39 cellular contexts compared by ENCODE assay signal in genomic region chr17:14750866-14751265, GRCh38.
"Had no signal": no experiment of that assay in that cellular context is flagged by ENCODE, and none has a peak within 500 bp of the region (broad histone marks: within the 10 kb centered on the region; RNA-seq: fewer than 3 reads in every experiment).

No MANE protein-coding gene starts in this region.

- H3K4me3 Mint-ChIP-seq: activated naive CD4-positive, alpha-beta T cell treated with anti-CD3 and anti-CD28 coated beads for 36 hours; activated naive CD4-positive, alpha-beta T cell treated with anti-CD3 and anti-CD28 coated beads, Interleukin-2, amount 10 ng/mL, durations not matched to agents 7 days and 5 days; activated naive CD4-positive, alpha-beta T cell treated with anti-CD3 and anti-CD28 coated beads, Interleukin-2, amount 50 U/mL, for 24 hours; activated naive CD8-positive, alpha-beta T cell; activated naive CD8-positive, alpha-beta T cell treated with anti-CD3 and anti-CD28 coated beads for 36 hours; activated naive CD8-positive, alpha-beta T cell treated with anti-CD3 and anti-CD28 coated beads, Interleukin-2, amount 10 ng/mL, durations not matched to agents 7 days and 5 days; activated naive CD8-positive, alpha-beta T cell treated with anti-CD3 and anti-CD28 coated beads, Interleukin-2, amount 50 U/mL, for 24 hours; activated T-cell treated with anti-CD3 and anti-CD28 coated beads, Interleukin-2, amount 50 U/mL, for 24 hours; activated T-cell treated with anti-CD3 and anti-CD28 coated beads, Interleukin-2, amount 50 U/mL, for 4 hours; activated T-cell treated with anti-CD3 and anti-CD28 coated beads, Interleukin-2, amount 50 U/mL, for 72 hours; activated T-helper 1 cell treated with anti-CD3 and anti-CD28 coated beads, Interleukin-12 subunit alpha, Interleukin-12 subunit beta, Interleukin-2, Interleukin-4 antibody, amounts not matched to agents 30 ng/mL and 10 ng/mL and 1 ng/mL, durations not matched to agents 14 hours and 24 hours and 36 hours; activated T-helper 17 cell treated with anti-CD3 and anti-CD28 coated beads, Interleukin-2, amount 50 U/mL, for 72 hours; brain; central memory CD8-positive, alpha-beta T cell had no signal

- H3K4me1 ChIP-seq: adrenal gland, ascending aorta, body of pancreas, breast epithelium had no signal

- H3K9me3 Mint-ChIP-seq: activated naive CD4-positive, alpha-beta T cell treated with anti-CD3 and anti-CD28 coated beads for 36 hours; activated naive CD4-positive, alpha-beta T cell treated with anti-CD3 and anti-CD28 coated beads, Interleukin-2, amount 10 ng/mL, durations not matched to agents 7 days and 5 days; activated naive CD4-positive, alpha-beta T cell treated with anti-CD3 and anti-CD28 coated beads, Interleukin-2, amount 50 U/mL, for 24 hours; activated naive CD4-positive, alpha-beta T cell treated with anti-CD3 and anti-CD28 coated beads, Interleukin-2, amount 50 U/mL, for 72 hours; activated naive CD8-positive, alpha-beta T cell treated with anti-CD3 and anti-CD28 coated beads for 36 hours; activated naive CD8-positive, alpha-beta T cell treated with anti-CD3 and anti-CD28 coated beads, Interleukin-2, amount 50 U/mL, for 24 hours; activated T-cell treated with anti-CD3 and anti-CD28 coated beads, Interleukin-2, amount 50 U/mL, for 24 hours; activated T-cell treated with anti-CD3 and anti-CD28 coated beads, Interleukin-2, amount 50 U/mL, for 4 hours; activated T-cell treated with anti-CD3 and anti-CD28 coated beads, Interleukin-2, amount 50 U/mL, for 72 hours; activated T-helper 1 cell treated with anti-CD3 and anti-CD28 coated beads, Interleukin-12 subunit alpha, Interleukin-12 subunit beta, Interleukin-2, Interleukin-4 antibody, amounts not matched to agents 30 ng/mL and 10 ng/mL and 1 ng/mL, durations not matched to agents 14 hours and 24 hours and 36 hours; activated T-helper 17 cell treated with anti-CD3 and anti-CD28 coated beads, Interleukin-2, amount 50 U/mL, for 72 hours; activated T-helper 2 cell treated with anti-CD3 and anti-CD28 coated beads, Interferon-gamma antibody, Interleukin-2, Interleukin-4, amounts not matched to agents 10 μg/mL and 5 μg/mL and 100 μg/mL, durations not matched to agents 14 hours and 24 hours and 36 hours; central memory CD8-positive, alpha-beta T cell had no signal

- H3K36me3 ChIP-seq: adrenal gland, ascending aorta, brain microvascular endothelial cell, breast epithelium, cardiac muscle cell had no signal

- H3K4me1 Mint-ChIP-seq: activated naive CD4-positive, alpha-beta T cell treated with anti-CD3 and anti-CD28 coated beads, Interleukin-2, amount 10 ng/mL, durations not matched to agents 7 days and 5 days; activated naive CD4-positive, alpha-beta T cell treated with anti-CD3 and anti-CD28 coated beads, Interleukin-2, amount 50 U/mL, for 24 hours; activated T-helper 17 cell treated with anti-CD3 and anti-CD28 coated beads, Interleukin-2, amount 50 U/mL, for 72 hours; brain; central memory CD8-positive, alpha-beta T cell had no signal

- H3K4me3 ChIP-seq: adrenal gland, ascending aorta, body of pancreas, breast epithelium, cardiac muscle cell had no signal

- H3K27ac Mint-ChIP-seq: activated naive CD4-positive, alpha-beta T cell treated with anti-CD3 and anti-CD28 coated beads for 36 hours; activated naive CD4-positive, alpha-beta T cell treated with anti-CD3 and anti-CD28 coated beads, Interleukin-2, amount 10 ng/mL, durations not matched to agents 7 days and 5 days; activated naive CD4-positive, alpha-beta T cell treated with anti-CD3 and anti-CD28 coated beads, Interleukin-2, amount 50 U/mL, for 24 hours; activated naive CD4-positive, alpha-beta T cell treated with anti-CD3 and anti-CD28 coated beads, Interleukin-2, amount 50 U/mL, for 72 hours; activated naive CD8-positive, alpha-beta T cell; activated naive CD8-positive, alpha-beta T cell treated with anti-CD3 and anti-CD28 coated beads for 36 hours; activated naive CD8-positive, alpha-beta T cell treated with anti-CD3 and anti-CD28 coated beads, Interleukin-2, amount 10 ng/mL, durations not matched to agents 7 days and 5 days; activated naive CD8-positive, alpha-beta T cell treated with anti-CD3 and anti-CD28 coated beads, Interleukin-2, amount 50 U/mL, for 24 hours; activated T-cell treated with anti-CD3 and anti-CD28 coated beads, Interleukin-2, amount 50 U/mL, for 24 hours; activated T-cell treated with anti-CD3 and anti-CD28 coated beads, Interleukin-2, amount 50 U/mL, for 72 hours; activated T-helper 1 cell treated with anti-CD3 and anti-CD28 coated beads, Interleukin-12 subunit alpha, Interleukin-12 subunit beta, Interleukin-2, Interleukin-4 antibody, amounts not matched to agents 30 ng/mL and 10 ng/mL and 1 ng/mL, durations not matched to agents 14 hours and 24 hours and 36 hours; activated T-helper 17 cell treated with anti-CD3 and anti-CD28 coated beads, Interleukin-2, amount 50 U/mL, for 72 hours; activated T-helper 2 cell treated with anti-CD3 and anti-CD28 coated beads, Interferon-gamma antibody, Interleukin-2, Interleukin-4, amounts not matched to agents 10 μg/mL and 5 μg/mL and 100 μg/mL, durations not matched to agents 14 hours and 24 hours and 36 hours; brain had no signal

- H3K27ac ChIP-seq: adrenal gland, ascending aorta, body of pancreas, brain microvascular endothelial cell, breast epithelium, cardiac muscle cell had no signal

- H3K9me3 ChIP-seq: adrenal gland, ascending aorta, body of pancreas, breast epithelium had no signal

- DNase-seq: activated effector memory CD4-positive, alpha-beta T cell treated with anti-CD3 and anti-CD28 coated beads, Interleukin-2, amount 50 U/mL, for 16 hours; activated effector memory CD4-positive, alpha-beta T cell treated with Interleukin-2 at 50 U/mL for 16 hours; activated gamma-delta T cell; activated gamma-delta T cell treated with Interleukin-2 at 50 U/mL for 16 hours; activated naive CD4-positive, alpha-beta T cell; activated naive CD4-positive, alpha-beta T cell treated with anti-CD3 and anti-CD28 coated beads for 36 hours; activated naive CD4-positive, alpha-beta T cell treated with anti-CD3 and anti-CD28 coated beads, Interleukin-2, amount 10 ng/mL, durations not matched to agents 7 days and 5 days; activated naive CD4-positive, alpha-beta T cell treated with anti-CD3 and anti-CD28 coated beads, Interleukin-2, amount 50 U/mL, for 16 hours; activated naive CD4-positive, alpha-beta T cell treated with Interleukin-2 at 50 U/mL for 16 hours; activated naive CD8-positive, alpha-beta T cell treated with anti-CD3 and anti-CD28 coated beads for 36 hours; activated naive CD8-positive, alpha-beta T cell treated with anti-CD3 and anti-CD28 coated beads, Interleukin-2, amount 10 ng/mL, durations not matched to agents 7 days and 5 days; activated naive CD8-positive, alpha-beta T cell treated with anti-CD3 and anti-CD28 coated beads, Interleukin-2, amount 50 U/mL, for 24 hours; activated T-cell treated with anti-CD3 and anti-CD28 coated beads for 4 hours; activated T-cell treated with anti-CD3 and anti-CD28 coated beads, Interleukin-2, amount 50 U/mL, for 1 hour; activated T-cell treated with anti-CD3 and anti-CD28 coated beads, Interleukin-2, amount 50 U/mL, for 24 hours; activated T-cell treated with anti-CD3 and anti-CD28 coated beads, Interleukin-2, amount 50 U/mL, for 4 hours; activated T-cell treated with anti-CD3 and anti-CD28 coated beads, Interleukin-2, amount 50 U/mL, for 48 hours; activated T-cell treated with anti-CD3 and anti-CD28 coated beads, Interleukin-2, amount 50 U/mL, for 72 hours; adrenal gland; amniotic stem cell; amygdala; anterior cingulate cortex; aorta; body of pancreas; brain microvascular endothelial cell; caudate nucleus; central memory CD4-positive, alpha-beta T cell; cerebellar nuclear complex had no signal

- ATAC-seq: activated naive CD4-positive, alpha-beta T cell treated with anti-CD3 and anti-CD28 coated beads, Interleukin-2, amount 50 U/mL, for 72 hours; activated naive CD8-positive, alpha-beta T cell treated with anti-CD3 and anti-CD28 coated beads, Interleukin-2, amount 50 U/mL, for 24 hours; activated T-cell treated with anti-CD3 and anti-CD28 coated beads, Interleukin-2, amount 50 U/mL, for 4 hours; activated T-cell treated with anti-CD3 and anti-CD28 coated beads, Interleukin-2, amount 50 U/mL, for 72 hours; activated T-helper 17 cell treated with anti-CD3 and anti-CD28 coated beads, Interleukin-2, amount 50 U/mL, for 72 hours; body of pancreas had no signal

- H3K36me3 Mint-ChIP-seq: activated naive CD4-positive, alpha-beta T cell treated with anti-CD3 and anti-CD28 coated beads, Interleukin-2, amount 10 ng/mL, durations not matched to agents 7 days and 5 days; activated naive CD4-positive, alpha-beta T cell treated with anti-CD3 and anti-CD28 coated beads, Interleukin-2, amount 50 U/mL, for 24 hours; activated naive CD4-positive, alpha-beta T cell treated with anti-CD3 and anti-CD28 coated beads, Interleukin-2, amount 50 U/mL, for 72 hours; activated naive CD8-positive, alpha-beta T cell; activated naive CD8-positive, alpha-beta T cell treated with anti-CD3 and anti-CD28 coated beads for 36 hours; activated naive CD8-positive, alpha-beta T cell treated with anti-CD3 and anti-CD28 coated beads, Interleukin-2, amount 10 ng/mL, durations not matched to agents 7 days and 5 days; brain had no signal

- H3K27me3 Mint-ChIP-seq: activated naive CD4-positive, alpha-beta T cell treated with anti-CD3 and anti-CD28 coated beads, Interleukin-2, amount 10 ng/mL, durations not matched to agents 7 days and 5 days; activated naive CD8-positive, alpha-beta T cell; activated naive CD8-positive, alpha-beta T cell treated with anti-CD3 and anti-CD28 coated beads for 36 hours; brain had no signal

- H3K27me3 ChIP-seq: ascending aorta, body of pancreas, brain microvascular endothelial cell, breast epithelium, cardiac muscle cell had no signal
